Comparison of ENCODE assay signal across 9 cellular contexts in genomic region chr14:100307215-100308111, GRCh38. TPM values are rescaled to one million over a fixed set of nuclear protein-coding genes. Genes with fewer than 3 reads are reported as not detected.
DNase-seq lines count a peak whose midpoint lies in the region; ATAC-seq and TF ChIP-seq lines count a peak whose summit lies in the region.
"Had no signal": no experiment of that assay in that cellular context is flagged by ENCODE, and none has a peak within 500 bp of the region (broad histone marks: within the 10 kb centered on the region; RNA-seq: fewer than 3 reads in every experiment).

No MANE protein-coding gene starts in this region.

- no peaks in the 10 kb centered on the region for H3K27me3 ChIP-seq in gastrocnemius medialis

- DNase-seq in COLO668 (lab: John Stamatoyannopoulos, UW; ENCODE audit: unreplicated experiment), result peak; percentile 62
- no peak for DNase-seq in activated B cell treated with CpG ODN at 0.5 μM for 24 hours
- no peak for DNase-seq in left cardiac atrium
- no peak for DNase-seq in gastrocnemius medialis
- DNase-seq in NCI-H1092 treated with DMSO at 0.1 percent for 48 hours (lab: John Stamatoyannopoulos, UW), result no peak
- DNase-seq in foreskin melanocyte, result no peak

- TF ChIP-seq CTCF in activated B cell treated with CpG ODN at 0.5 μM for 24 hours (IDR thresholded peaks at IDR 0.05) (no peak), gastrocnemius medialis (IDR thresholded peaks at IDR 0.05 in 4 of 5, conservative IDR thresholded peaks at IDR 0.05 in 1 of 5) (no peak)

- POLR2A ChIA-PET in activated B cell treated with CpG ODN at 0.5 μM for 24 hours (lab: Charles Lee), result interaction anchor here (1.7 kb wide), 1 partner anchor 68 kb away, joined by 5 read pairs; a partner anchor contains a TSS

- CTCF ChIA-PET in activated B cell treated with CpG ODN at 0.5 μM for 24 hours (lab: Charles Lee), result no interaction called here

- H3K36me3 Mint-ChIP-seq in activated B cell treated with CpG ODN at 0.5 μM for 24 hours (ENCODE audit: low read depth), result no peaks in the 10 kb centered on the region

- H3K36me3 ChIP-seq in gastrocnemius medialis, result no peaks in the 10 kb centered on the region

- H3K9me3 ChIP-seq in gastrocnemius medialis, result no peaks in the 10 kb centered on the region

- peak overlapping the region; percentile 86 for H3K4me3 Mint-ChIP-seq in activated B cell treated with CpG ODN at 0.5 μM for 24 hours

- peaks cover 10 to 27% of the 10 kb centered on the region in 2 donors for H3K4me1 ChIP-seq in gastrocnemius medialis

- ATAC-seq in HG02571 (IDR thresholded peaks at IDR 0.05; ENCODE audit: unreplicated experiment) (peak; percentile 6), activated B cell treated with CpG ODN at 0.5 μM for 24 hours (ENCODE audit: low read depth) (no peak), left cardiac atrium (peak; percentile 10 to 11), gastrocnemius medialis (peak; percentile 34 to 35), HG03039 (IDR thresholded peaks at IDR 0.05; ENCODE audit: unreplicated experiment) (no peak)

- TF ChIP-seq POLR2A in gastrocnemius medialis (IDR thresholded peaks at IDR 0.05), result no peak

- H3K27ac Mint-ChIP-seq in activated B cell treated with CpG ODN at 0.5 μM for 24 hours, result peak overlapping the region; percentile 35

- intact Hi-C loops in activated B cell treated with CpG ODN at 0.5 μM for 24 hours (cut with micrococcal nuclease), result loop anchor here (2.0 to 10.0 kb wide), 3 partner anchors 67 to 703 kb away; partner anchors contain the start of genes CCDC85C and EVL
- intact Hi-C loops in left cardiac atrium (cut with DNase I), result loop anchor here in 1 of 2 donors (10.0 kb wide), 1 partner anchor 67 kb away; the partner anchor contains the start of gene WDR25
- intact Hi-C loops in gastrocnemius medialis (cut with DNase I; ENCODE audit: low total_unique reads), result loop anchor here (2.0 kb wide), 1 partner anchor 67 kb away; no protein-coding TSS in a partner anchor

- H3K4me3 ChIP-seq in gastrocnemius medialis, result peak overlapping the region; percentile 79 to 99 (median 96)

- H3K27me3 Mint-ChIP-seq in activated B cell treated with CpG ODN at 0.5 μM for 24 hours, result no peaks in the 10 kb centered on the region

- H3K27ac ChIP-seq in gastrocnemius medialis, result peak overlapping the region; percentile 93 to 98 (median 95)

- no peaks in the 10 kb centered on the region for H3K9me3 Mint-ChIP-seq in activated B cell treated with CpG ODN at 0.5 μM for 24 hours

- in situ Hi-C loops in gastrocnemius medialis (cut with MboI; ENCODE audit: low sequenced_read_pairs in 4 of 4), result no loop called here

- peaks cover 30% of the 10 kb centered on the region for H3K4me1 Mint-ChIP-seq in activated B cell treated with CpG ODN at 0.5 μM for 24 hours

RNA-seq across cellular contexts. Expression of gene SLC25A29, which starts 1.2 kb away (rescaled TPM):
- total RNA-seq in activated B cell treated with CpG ODN at 0.5 μM for 24 hours (20.6 and 28.8 TPM in 2 replicates), left cardiac atrium (10 to 100 TPM; 19.7 to 22.1 TPM), gastrocnemius medialis (10 to 100 TPM in 2 of 4 donors, 1 to 10 TPM in 2; 9.0 to 17.4 (median 13.4) TPM)

RNA-seq across cellular contexts. Expression of gene SLC25A47, which starts 15.7 kb away (rescaled TPM):
- total RNA-seq in activated B cell treated with CpG ODN at 0.5 μM for 24 hours (not detected in 2 replicates), left cardiac atrium (not detected), gastrocnemius medialis (1 to 10 TPM in 1 of 4 donors, under 1 TPM in 1, not detected in 2; 0.46 to 1.3 TPM)
- total RNA-seq: NCI-H460 had no signal

Comparison
In these comparisons a context has a peak if more than half of its experiments do, and no peak if none do; other contexts are left out.
1. ATAC-seq: peak in HG02571 (single experiment), left cardiac atrium (2 of 2) and gastrocnemius medialis (2 of 2); none in activated B cell treated with CpG ODN at 0.5 μM for 24 hours (single experiment) and HG03039 (single experiment).